Comparison of ENCODE assay signal across 14 cellular contexts in the genomic region with DNA sequence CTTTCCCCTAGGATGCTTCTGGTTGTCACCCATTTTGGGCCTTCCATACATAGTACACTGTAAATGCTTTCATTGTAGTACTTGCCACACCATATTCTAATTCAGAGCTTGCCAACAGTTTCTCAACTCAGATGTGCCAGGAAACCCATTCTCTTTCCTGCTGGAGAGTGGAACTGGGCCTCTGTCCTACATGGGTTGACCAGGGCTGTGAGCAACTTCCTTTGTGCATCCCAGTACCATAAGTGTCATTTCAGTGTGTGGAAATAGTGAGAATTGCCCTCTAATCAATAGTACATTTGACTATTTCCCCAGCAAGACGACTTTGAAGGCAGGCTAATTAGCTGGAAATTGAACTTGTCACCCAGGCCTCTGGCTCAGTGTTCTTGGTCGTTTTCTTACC.
"Had no signal": no experiment of that assay in that cellular context is flagged by ENCODE, and none has a peak within 500 bp of the region (broad histone marks: within the 10 kb centered on the region; RNA-seq: fewer than 3 reads in every experiment).

No MANE protein-coding gene starts in this region.

- H3K9me3 ChIP-seq: colonic mucosa, left ventricle myocardium inferior, right atrium auricular region, transverse colon had no signal

- ATAC-seq: WTC11 had no signal

- H3K4me3 ChIP-seq: colonic mucosa, heart right ventricle, left ventricle myocardium inferior, right atrium auricular region, skin epidermis, transverse colon had no signal

- H3K27ac ChIP-seq: colonic mucosa, left ventricle myocardium inferior, right atrium auricular region, transverse colon had no signal

- H3K4me1 Mint-ChIP-seq: activated naive CD4-positive, alpha-beta T cell treated with anti-CD3 and anti-CD28 coated beads, Interleukin-2, amount 10 ng/mL, durations not matched to agents 7 days and 5 days had no signal

- DNase-seq: activated CD4-positive, alpha-beta T cell treated with anti-CD3 and anti-CD28 coated beads for 48 hours; activated CD8-positive, alpha-beta memory T cell treated with anti-CD3 and anti-CD28 coated beads for 24 hours; activated naive CD4-positive, alpha-beta T cell treated with anti-CD3 and anti-CD28 coated beads, Interleukin-2, amount 10 ng/mL, durations not matched to agents 7 days and 5 days; colonic mucosa; effector CD4-positive, alpha-beta T cell; foreskin melanocyte; heart right ventricle; left ventricle myocardium inferior; mesendoderm; transverse colon had no signal

- H3K4me1 ChIP-seq: colonic mucosa, transverse colon had no signal

- H3K27me3 Mint-ChIP-seq: activated naive CD4-positive, alpha-beta T cell treated with anti-CD3 and anti-CD28 coated beads, Interleukin-2, amount 10 ng/mL, durations not matched to agents 7 days and 5 days had no signal

- H3K27me3 ChIP-seq: colonic mucosa, heart right ventricle, right atrium auricular region, transverse colon had no signal

- H3K27ac Mint-ChIP-seq: activated naive CD4-positive, alpha-beta T cell treated with anti-CD3 and anti-CD28 coated beads, Interleukin-2, amount 10 ng/mL, durations not matched to agents 7 days and 5 days had no signal

- H3K4me3 Mint-ChIP-seq: activated naive CD4-positive, alpha-beta T cell treated with anti-CD3 and anti-CD28 coated beads, Interleukin-2, amount 10 ng/mL, durations not matched to agents 7 days and 5 days; WTC11 had no signal

- H3K9me3 Mint-ChIP-seq: activated naive CD4-positive, alpha-beta T cell treated with anti-CD3 and anti-CD28 coated beads, Interleukin-2, amount 10 ng/mL, durations not matched to agents 7 days and 5 days; activated T-helper 2 cell treated with anti-CD3 and anti-CD28 coated beads, Interferon-gamma antibody, Interleukin-2, Interleukin-4, amounts not matched to agents 10 μg/mL and 5 μg/mL and 100 μg/mL, durations not matched to agents 14 hours and 24 hours and 36 hours; WTC11 had no signal

- H3K36me3 ChIP-seq: colonic mucosa had no signal
